ENCODE assay signal across 18 cellular contexts in the genomic region with DNA sequence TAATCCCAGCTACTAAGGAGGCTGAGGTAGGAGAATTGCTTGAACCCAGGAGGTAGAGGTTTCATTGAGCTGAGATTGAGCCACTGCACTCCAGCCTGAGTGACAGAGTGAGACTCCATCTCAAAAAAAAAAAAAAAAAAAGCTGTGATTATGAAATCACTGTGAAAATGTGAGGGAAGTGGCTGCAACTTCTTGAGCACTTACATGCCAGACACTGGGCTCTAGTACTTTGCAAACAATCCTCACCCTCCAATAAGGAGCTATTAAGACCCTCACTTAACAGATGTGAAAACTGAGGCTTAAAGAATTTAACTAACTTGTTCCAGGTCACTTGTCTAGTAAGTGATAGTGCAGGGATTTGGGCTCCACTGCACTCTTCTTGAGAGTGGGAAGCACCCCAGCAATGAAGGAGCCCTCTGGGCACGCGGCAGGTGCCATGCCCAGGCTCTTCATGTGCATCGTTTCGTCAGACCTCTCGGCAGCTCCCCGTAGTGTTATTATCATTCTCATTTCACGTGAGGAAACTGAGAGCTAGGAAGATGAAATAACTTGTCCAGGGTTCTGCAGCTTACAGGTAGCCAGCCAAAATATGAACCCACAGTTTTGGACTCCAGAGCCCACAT. TPM values are rescaled to one million over a fixed set of nuclear protein-coding genes. Genes with fewer than 3 reads are reported as not detected.
DNase-seq lines count a peak whose midpoint lies in the region; ATAC-seq and TF ChIP-seq lines count a peak whose summit lies in the region.
"Had no signal": no experiment of that assay in that cellular context is flagged by ENCODE, and none has a peak within 500 bp of the region (broad histone marks: within the 10 kb centered on the region; RNA-seq: fewer than 3 reads in every experiment).

No MANE protein-coding gene starts in this region.

- peak; percentile 11 for DNase-seq in NOMO-1 treated with DMSO at 0.1 percent for 48 hours (lab: John Stamatoyannopoulos, UW; ENCODE audit: unreplicated experiment)
- DNase-seq in NOMO-1 treated with dmso at 0.1 percent for 144 hours (lab: John Stamatoyannopoulos, UW; ENCODE audit: unreplicated experiment): no peak
- DNase-seq in lower lobe of right lung: no peak
- peak; percentile 55 for DNase-seq in thyroid gland
- DNase-seq in NCI-H1417 (lab: John Stamatoyannopoulos, UW): no peak
- DNase-seq: Caco-2; CD4-positive, alpha-beta T cell; DMS153; DMS79 treated with DMSO at 0.1 percent for 48 hours; GF-D8; GM23248; HFFc6 had no signal

- no peaks in the 10 kb centered on the region for H3K4me1 ChIP-seq in lower lobe of right lung
- peaks cover 40 to 42% of the 10 kb centered on the region in 2 donors for H3K4me1 ChIP-seq in thyroid gland
- H3K4me1 ChIP-seq: A549, Caco-2 had no signal

- TF ChIP-seq POLR2A in thyroid gland (IDR thresholded peaks at IDR 0.05): no peak

- peaks cover 78% of the 10 kb centered on the region for H3K36me3 ChIP-seq in lower lobe of right lung
- peaks cover 0 to 6% of the 10 kb centered on the region in 2 donors for H3K36me3 ChIP-seq in thyroid gland

- no peak overlapping the region for H3K4me3 ChIP-seq in lower lobe of right lung
- no peak overlapping the region for H3K4me3 ChIP-seq in thyroid gland (replicated peaks in 1 of 3)
- H3K4me3 ChIP-seq: A549, GM23248 had no signal

- H3K27ac ChIP-seq in lower lobe of right lung: no peak overlapping the region
- peak overlapping the region in 1 of 3 donors; percentile 70 for H3K27ac ChIP-seq in thyroid gland
- H3K27ac ChIP-seq: 22Rv1, A549, C4-2B, GM23248, HL-60 had no signal

- intact Hi-C loops in lower lobe of right lung (cut with DNase I): no loop called here
- intact Hi-C loops in thyroid gland (cut with DNase I): no loop called here

- no peaks in the 10 kb centered on the region for H3K9me3 ChIP-seq in lower lobe of right lung
- no peaks in the 10 kb centered on the region for H3K9me3 ChIP-seq in thyroid gland
- H3K9me3 ChIP-seq: A549, Caco-2 had no signal

- H3K27me3 ChIP-seq in lower lobe of right lung (ENCODE audit: low read depth): no peaks in the 10 kb centered on the region
- H3K27me3 ChIP-seq in thyroid gland: no peaks in the 10 kb centered on the region

- TF ChIP-seq CTCF in lower lobe of right lung (IDR thresholded peaks at IDR 0.05): no peak
- no peak for TF ChIP-seq CTCF in thyroid gland (IDR thresholded peaks at IDR 0.05)

- ATAC-seq in lower lobe of right lung (peak; percentile 65 to 72), SK-N-SH treated with all-trans-retinoic acid at 6 μM for 48 hours (no peak), GM21447 (IDR thresholded peaks at IDR 0.05; ENCODE audit: unreplicated experiment) (no peak)
- ATAC-seq: A549 had no signal

- 33% methylated on average over 7 of the region's 7 CpGs for WGBS in thyroid gland, 2 donors

TF ChIP-seq in SK-N-SH treated with all-trans-retinoic acid at 6 μM for 48 hours, 23 proteins besides CTCF, POLR2A, EP300 and RAD21:
- TF ChIP-seq BACH2 (CRISPR knock-in tag; IDR thresholded peaks at IDR 0.05; ENCODE audit: borderline replicate concordance): no peak

RNA-seq across cellular contexts. Expression of a gene that starts 19.0 kb away (rescaled TPM):
- total RNA-seq in lower lobe of right lung (17.9 TPM), thyroid gland (10 to 100 TPM; 15.4 to 49.6 (median 30.7) TPM)

Comparison
In these comparisons a context has a peak if more than half of its experiments do, and no peak if none do; other contexts are left out.
1. DNase-seq: peak in NOMO-1 treated with DMSO at 0.1 percent for 48 hours (single experiment) and thyroid gland (2 of 2); none in NOMO-1 treated with dmso at 0.1 percent for 144 hours (single experiment), lower lobe of right lung (single experiment) and NCI-H1417 (0 of 3).
2. ATAC-seq: peak in lower lobe of right lung (2 of 2); none in SK-N-SH treated with all-trans-retinoic acid at 6 μM for 48 hours (single experiment) and GM21447 (single experiment).